Comparison of ENCODE assay signal across 9 cellular contexts in the genomic region with DNA sequence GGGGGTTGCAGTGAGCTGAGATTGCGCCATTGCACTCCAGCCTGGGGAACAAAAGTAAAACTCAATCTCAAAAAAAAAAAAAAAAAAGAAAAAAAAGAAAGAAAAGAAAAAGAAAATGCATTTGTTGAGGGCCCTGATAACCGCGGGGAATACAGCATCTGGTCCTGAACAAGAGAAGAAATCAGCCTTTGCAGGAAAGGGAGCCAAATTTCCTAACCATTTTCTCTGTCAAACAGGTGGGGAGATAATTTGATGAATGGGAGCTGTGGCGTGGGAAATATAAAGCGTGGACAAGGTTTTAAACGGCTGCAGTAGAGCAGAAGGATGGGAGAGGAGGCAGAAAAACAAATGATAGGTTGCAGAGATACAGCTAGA. TPM values are rescaled to one million over a fixed set of nuclear protein-coding genes. Genes with fewer than 3 reads are reported as not detected.
A peak's percentile ranks its signal among the peaks of the same experiment; 100 is the strongest.
DNase-seq lines count a peak whose midpoint lies in the region; ATAC-seq and TF ChIP-seq lines count a peak whose summit lies in the region.
"Had no signal": no experiment of that assay in that cellular context is flagged by ENCODE, and none has a peak within 500 bp of the region (broad histone marks: within the 10 kb centered on the region; RNA-seq: fewer than 3 reads in every experiment).

No MANE protein-coding gene starts in this region.

- H3K36me3 ChIP-seq in heart left ventricle, result peaks cover 0 to 16% (median 3%) of the 10 kb centered on the region in 9 donors
- H3K36me3 ChIP-seq in brain microvascular endothelial cell (replicated peaks), result peaks cover 3% of the 10 kb centered on the region
- peaks cover 30% of the 10 kb centered on the region for H3K36me3 ChIP-seq in mesodermal cell (ENCODE audit: control insufficient read depth, insufficient read depth, low read length)
- no peaks in the 10 kb centered on the region for H3K36me3 ChIP-seq in urinary bladder (ENCODE audit: insufficient read depth)

- ATAC-seq in heart left ventricle, result no peak
- ATAC-seq in left cardiac atrium, result no peak
- no peak for ATAC-seq in HG02938 (IDR thresholded peaks at IDR 0.05; ENCODE audit: unreplicated experiment)

- intact Hi-C loops in heart left ventricle (cut with DNase I), result loop anchor here in 2 of 10 donors (10.0 kb wide), 1 partner anchor 650 kb away; a partner anchor contains a TSS
- intact Hi-C loops in left cardiac atrium (cut with DNase I), result no loop called here

- H3K27ac ChIP-seq in heart left ventricle (peak overlapping the region in 11 of 12 donors; percentile 75 to 94 (median 88)), brain microvascular endothelial cell (peak overlapping the region; percentile 81), mesodermal cell (ENCODE audit: low read depth, low read length, severe bottlenecking) (peak overlapping the region; percentile 89), urinary bladder (ENCODE audit: low read depth) (peak overlapping the region; percentile 57)

- H3K27me3 ChIP-seq in heart left ventricle (no peaks in the 10 kb centered on the region), brain microvascular endothelial cell (replicated peaks) (no peaks in the 10 kb centered on the region)

- H3K4me3 ChIP-seq in heart left ventricle (peak overlapping the region; percentile 56 to 85 (median 68)), brain microvascular endothelial cell (ENCODE audit: low read depth, low read length) (peak overlapping the region; percentile 65), mesodermal cell (ENCODE audit: extremely low read depth, insufficient read depth, low read length, poor library complexity, severe bottlenecking) (peak overlapping the region; percentile 48), urinary bladder (ENCODE audit: low read depth, low read length) (peak overlapping the region; percentile 81)

- in situ Hi-C loops in brain microvascular endothelial cell (cut with HindIII; ENCODE audit: low pct_ligation_motif_present, low sequenced_read_pairs), result loop anchor here (25.0 kb wide), 1 partner anchor 328 kb away; a partner anchor contains a TSS

- TF ChIP-seq CTCF in heart left ventricle (IDR thresholded peaks at IDR 0.05), result no peak
- TF ChIP-seq CTCF in brain microvascular endothelial cell (IDR thresholded peaks at IDR 0.05; ENCODE audit: low read depth, low read length, missing control alignments), result no peak

- H3K4me1 ChIP-seq in heart left ventricle, result peaks cover 2 to 55% (median 42%) of the 10 kb centered on the region in 12 donors
- peaks cover 7% of the 10 kb centered on the region for H3K4me1 ChIP-seq in mesodermal cell (ENCODE audit: control insufficient read depth, insufficient read depth, low read length, poor library complexity, severe bottlenecking)
- H3K4me1 ChIP-seq in urinary bladder (ENCODE audit: insufficient read depth), result no peaks in the 10 kb centered on the region

- TF ChIP-seq POLR2A in heart left ventricle (IDR thresholded peaks at IDR 0.05), result no peak

- H3K9me3 ChIP-seq in heart left ventricle (no peaks in the 10 kb centered on the region), mesodermal cell (ENCODE audit: control insufficient read depth, low read length) (no peaks in the 10 kb centered on the region)

- DNase-seq in heart left ventricle, result no peak
- no peak for DNase-seq in left cardiac atrium
- no peak for DNase-seq in brain microvascular endothelial cell
- no peak for DNase-seq in NCI-H1417 treated with DMSO at 0.1 percent for 48 hours (lab: John Stamatoyannopoulos, UW)
- no peak for DNase-seq in activated CD4-positive, alpha-beta T cell treated with anti-CD3 and anti-CD28 coated beads, Interleukin-2, amount 50 U/mL, for 48 hours
- DNase-seq: NCI-H1436 treated with DMSO at 0.1 percent for 48 hours had no signal

- 43 to 53% (median 44%) methylated on average over 6 of the region's 6 CpGs for WGBS in heart left ventricle, 4 donors
- WGBS in mesodermal cell (ENCODE audit: insufficient coverage in 2 of 2), 2 experiments, result 71 to 86% methylated on average over 5 of the region's 6 CpGs
- 48% methylated on average over 6 of the region's 6 CpGs for WGBS in urinary bladder

RNA-seq across cellular contexts. Expression of a gene that starts 0.9 kb away (rescaled TPM):
- total RNA-seq in heart left ventricle (10 to 100 TPM; 12.6 to 20.4 (median 15.8) TPM), left cardiac atrium (10 to 100 TPM; 11.7 to 19.5 TPM), urinary bladder (16.0 TPM)
- polyA plus RNA-seq in heart left ventricle (10 to 100 TPM in 1 of 2 donors, 1 to 10 TPM in 1; 8.7 to 14.6 TPM), urinary bladder (12.1 TPM)
- 23.3 TPM for polyA plus RNA-seq in mesodermal cell (2013, experiment 1 of 2)
- polyA plus RNA-seq in mesodermal cell (2013, experiment 2 of 2), result 22.7 TPM
